In genomic region chr15:92184679-92185230, GRCh38 we compare ENCODE assay signal across 27 cellular contexts.
"Had no signal": no experiment of that assay in that cellular context is flagged by ENCODE, and none has a peak within 500 bp of the region (broad histone marks: within the 10 kb centered on the region; RNA-seq: fewer than 3 reads in every experiment).

No MANE protein-coding gene starts in this region.

- H3K27ac ChIP-seq: SJCRH30, VCaP had no signal

- H3K4me1 Mint-ChIP-seq: activated CD4-positive, alpha-beta T cell treated with anti-CD3 and anti-CD28 coated beads, Interleukin-2, amount 10 ng/mL, durations not matched to agents 7 days and 5 days; brain; central memory CD8-positive, alpha-beta T cell had no signal

- H3K4me3 Mint-ChIP-seq: activated CD4-positive, alpha-beta T cell treated with anti-CD3 and anti-CD28 coated beads, Interleukin-2, amount 10 ng/mL, durations not matched to agents 7 days and 5 days; activated CD8-positive, alpha-beta T cell treated with anti-CD3 and anti-CD28 coated beads for 36 hours; activated naive CD8-positive, alpha-beta T cell; brain; central memory CD8-positive, alpha-beta T cell had no signal

- H3K4me2 ChIP-seq: SK-N-SH had no signal

- H3K27ac Mint-ChIP-seq: activated CD4-positive, alpha-beta T cell treated with anti-CD3 and anti-CD28 coated beads, Interleukin-2, amount 10 ng/mL, durations not matched to agents 7 days and 5 days; activated CD8-positive, alpha-beta T cell treated with anti-CD3 and anti-CD28 coated beads for 36 hours; activated naive CD8-positive, alpha-beta T cell had no signal

- H3K36me3 ChIP-seq: SJCRH30 had no signal

- H3K9me3 Mint-ChIP-seq: activated CD4-positive, alpha-beta T cell treated with anti-CD3 and anti-CD28 coated beads, Interleukin-2, amount 10 ng/mL, durations not matched to agents 7 days and 5 days; activated CD8-positive, alpha-beta T cell treated with anti-CD3 and anti-CD28 coated beads for 36 hours; central memory CD8-positive, alpha-beta T cell had no signal

- H3K4me3 ChIP-seq: K562, SJCRH30 had no signal

- H3K27me3 ChIP-seq: SJCRH30 had no signal

- DNase-seq: activated CD4-positive, alpha-beta T cell treated with anti-CD3 and anti-CD28 coated beads, Interleukin-2, amount 10 ng/mL, durations not matched to agents 7 days and 5 days; activated CD4-positive, CD25-positive, alpha-beta regulatory T cell; activated CD8-positive, alpha-beta memory T cell treated with anti-CD3 and anti-CD28 coated beads, Interleukin-2, amount 50 U/mL, for 4 hours; activated CD8-positive, alpha-beta T cell treated with anti-CD3 and anti-CD28 coated beads for 36 hours; activated effector memory CD4-positive, alpha-beta T cell treated with Interleukin-2 at 50 U/mL for 16 hours; activated naive CD4-positive, alpha-beta T cell; amygdala; Karpas-422; MM.1S; NCI-H1105; NCI-H1436 treated with DMSO at 0.1 percent for 48 hours; NCI-H187 treated with DMSO at 0.1 percent for 48 hours; NCI-H2107; NCI-H226; NCI-H526; NCI-H774; Right ventricle myocardium superior; RPMI8226; SK-N-SH; T-helper 1 cell had no signal

- H3K9ac ChIP-seq: SK-N-SH had no signal

- ATAC-seq: activated CD8-positive, alpha-beta T cell treated with anti-CD3 and anti-CD28 coated beads for 36 hours; K562; Panc1 had no signal

- H3K9me3 ChIP-seq: SJCRH30, SK-N-SH had no signal
